2 cellular contexts compared by ENCODE assay signal in genomic region chr14:99320621-99321235, GRCh38.
TF ChIP-seq lines count a peak whose summit lies in the region.

No MANE protein-coding gene starts in this region.

TF ChIP-seq in HEK293T, 16 proteins besides CTCF, POLR2A, EP300 and RAD21:
- TF ChIP-seq LEF1 (IDR thresholded peaks at IDR 0.05; ENCODE audit: borderline replicate concordance): no peak
- TF ChIP-seq ARNT (IDR thresholded peaks at IDR 0.05): no peak
- no peak for TF ChIP-seq FOXK2 (IDR thresholded peaks at IDR 0.05)
- TF ChIP-seq TARDBP (IDR thresholded peaks at IDR 0.05): no peak
- no peak for TF ChIP-seq BHLHE40 (IDR thresholded peaks at IDR 0.05; ENCODE audit: borderline replicate concordance)
- TF ChIP-seq FOXA1 (IDR thresholded peaks at IDR 0.05): no peak
- TF ChIP-seq NFRKB (IDR thresholded peaks at IDR 0.05): no peak
- no peak for TF ChIP-seq ZNF384 (IDR thresholded peaks at IDR 0.05)
- no peak for TF ChIP-seq FOXM1 (IDR thresholded peaks at IDR 0.05; ENCODE audit: borderline replicate concordance)
- TF ChIP-seq, protein P1, sequence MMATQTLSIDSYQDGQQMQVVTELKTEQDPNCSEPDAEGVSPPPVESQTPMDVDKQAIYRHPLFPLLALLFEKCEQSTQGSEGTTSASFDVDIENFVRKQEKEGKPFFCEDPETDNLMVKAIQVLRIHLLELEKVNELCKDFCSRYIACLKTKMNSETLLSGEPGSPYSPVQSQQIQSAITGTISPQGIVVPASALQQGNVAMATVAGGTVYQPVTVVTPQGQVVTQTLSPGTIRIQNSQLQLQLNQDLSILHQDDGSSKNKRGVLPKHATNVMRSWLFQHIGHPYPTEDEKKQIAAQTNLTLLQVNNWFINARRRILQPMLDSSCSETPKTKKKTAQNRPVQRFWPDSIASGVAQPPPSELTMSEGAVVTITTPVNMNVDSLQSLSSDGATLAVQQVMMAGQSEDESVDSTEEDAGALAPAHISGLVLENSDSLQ (IDR thresholded peaks at IDR 0.05): no peak
- no peak for TF ChIP-seq CTBP1 (IDR thresholded peaks at IDR 0.05; ENCODE audit: borderline replicate concordance)
- TF ChIP-seq L3MBTL2 (conservative IDR thresholded peaks at IDR 0.05): no peak
- TF ChIP-seq SUZ12 (IDR thresholded peaks at IDR 0.05): no peak
- TF ChIP-seq SP1 (IDR thresholded peaks at IDR 0.05): no peak
- no peak for TF ChIP-seq HDGF (IDR thresholded peaks at IDR 0.05; ENCODE audit: borderline replicate concordance)
- TF ChIP-seq ELF4 (IDR thresholded peaks at IDR 0.05): no peak

TF ChIP-seq in H1, 55 proteins besides CTCF, POLR2A, EP300 and RAD21:
- TF ChIP-seq EGR1 (IDR thresholded peaks at IDR 0.05; ENCODE audit: borderline replicate concordance, low read depth, low read length): no peak
- TF ChIP-seq BCL11A (IDR thresholded peaks at IDR 0.05; ENCODE audit: low read depth in 2 of 2, low read length in 2 of 2): no peak
- no peak for TF ChIP-seq RBBP5 (IDR thresholded peaks at IDR 0.05; ENCODE audit: borderline replicate concordance, low read depth, low read length)
- TF ChIP-seq RNF2 (IDR thresholded peaks at IDR 0.05; ENCODE audit: borderline replicate concordance, low read depth, low read length, missing control alignments, poor library complexity, severe bottlenecking): no peak
- no peak for TF ChIP-seq SP2 (IDR thresholded peaks at IDR 0.05; ENCODE audit: low read length)
- no peak for TF ChIP-seq SIN3A (conservative IDR thresholded peaks at IDR 0.05 in 1 of 2, IDR thresholded peaks at IDR 0.05 in 1 of 2; ENCODE audit: low read depth in 1 of 2, low read length in 2 of 2)
- TF ChIP-seq BRCA1 (IDR thresholded peaks at IDR 0.05; ENCODE audit: low read depth, low read length): no peak
